In genomic region chr6:151069641-151070040, GRCh38 we compare ENCODE assay signal across 2 cellular contexts.
TF ChIP-seq lines count a peak whose summit lies in the region.

No MANE protein-coding gene starts in this region.

TF ChIP-seq in A549, 52 proteins besides CTCF, POLR2A, EP300 and RAD21:
- TF ChIP-seq MYC (IDR thresholded peaks at IDR 0.05; ENCODE audit: borderline replicate concordance, low read length) (no peak), CEBPB (IDR thresholded peaks at IDR 0.05) (no peak), ATOH8 (CRISPR knock-in tag; IDR thresholded peaks at IDR 0.05; ENCODE audit: low read depth) (0 out of 2 replicates have a peak, but pooled peaks have one; percentile 4), RCOR1 (IDR thresholded peaks at IDR 0.05; ENCODE audit: low read depth, low read length) (no peak)

TF ChIP-seq in IMR-90, 13 proteins besides CTCF, POLR2A, EP300 and RAD21:
- TF ChIP-seq USF2 (IDR thresholded peaks at IDR 0.05; ENCODE audit: low read depth, low read length) (no peak), SMC3 (IDR thresholded peaks at IDR 0.05; ENCODE audit: low read depth, low read length) (no peak)
